In genomic region chr10:51257511-51258248, GRCh38 we compare ENCODE assay signal across 24 cellular contexts.
DNase-seq lines count a peak whose midpoint lies in the region; ATAC-seq and TF ChIP-seq lines count a peak whose summit lies in the region.
"Had no signal": no experiment of that assay in that cellular context is flagged by ENCODE, and none has a peak within 500 bp of the region (broad histone marks: within the 10 kb centered on the region; RNA-seq: fewer than 3 reads in every experiment).

No MANE protein-coding gene starts in this region.

- no peak overlapping the region for H3K27ac ChIP-seq in H9 (ENCODE audit: insufficient read length, low read depth, low read length)
- H3K27ac ChIP-seq in coronary artery = peak overlapping the region; percentile 52 to 80
- H3K27ac ChIP-seq in mesendoderm (ENCODE audit: low read depth, low read length) = no peak overlapping the region
- H3K27ac ChIP-seq in thoracic aorta = peak overlapping the region; percentile 64 to 66
- H3K27ac ChIP-seq: body of pancreas, colonic mucosa, HL-60, RWPE1 had no signal

- H3K36me3 ChIP-seq in mesendoderm (ENCODE audit: control insufficient read depth, insufficient read depth, low read length) (no peaks in the 10 kb centered on the region), thoracic aorta (no peaks in the 10 kb centered on the region)
- H3K36me3 ChIP-seq: colonic mucosa had no signal

- H2BK15ac ChIP-seq in H9 (ENCODE audit: low read depth, low read length) = no peak overlapping the region
- H2BK15ac ChIP-seq in mesendoderm (replicated peaks; ENCODE audit: low read depth) = peak overlapping the region; percentile 36

- H4K20me1 ChIP-seq in H9 (ENCODE audit: control insufficient read depth, insufficient read depth, insufficient read length) = no peaks in the 10 kb centered on the region

- no peak overlapping the region for H3K4me3 Mint-ChIP-seq in H9
- H3K4me3 Mint-ChIP-seq: activated B cell treated with CpG ODN at 0.5 μM for 24 hours; activated CD8-positive, alpha-beta T cell treated with anti-CD3 and anti-CD28 coated beads for 36 hours; activated naive CD4-positive, alpha-beta T cell treated with anti-CD3 and anti-CD28 coated beads for 36 hours; naive B cell; type B pancreatic cell had no signal

- H2BK120ac ChIP-seq in H9 (ENCODE audit: low read depth, low read length, poor library complexity, severe bottlenecking) = no peak overlapping the region
- H2BK120ac ChIP-seq in mesendoderm (ENCODE audit: low read depth, low read length) = no peak overlapping the region

- H2BK12ac ChIP-seq in H9 (ENCODE audit: insufficient read length, low read depth, low read length) = no peak overlapping the region

- no CpG with 5 or more reads among the region's 7 CpGs for WGBS in H9 (ENCODE audit: extremely low coverage, insufficient read length, low lambda C conversion rate)
- no CpG with 5 or more reads among the region's 7 CpGs for WGBS in mesendoderm (ENCODE audit: extremely low coverage, insufficient coverage, low lambda C conversion rate)

- DNase-seq in H9 (no peak), coronary artery (ENCODE audit: low spot score) (no peak), mesendoderm (peak; percentile 40), thoracic aorta (ENCODE audit: low spot score) (no peak), NCI-H2081 (lab: John Stamatoyannopoulos, UW) (no peak)
- DNase-seq: activated B cell treated with CpG ODN at 0.5 μM for 24 hours; activated CD8-positive, alpha-beta T cell treated with anti-CD3 and anti-CD28 coated beads for 36 hours; activated naive CD4-positive, alpha-beta T cell treated with anti-CD3 and anti-CD28 coated beads for 36 hours; activated T-cell treated with anti-CD3 and anti-CD28 coated beads, Interleukin-2, amount 50 U/mL, for 1 hour; body of pancreas; colonic mucosa; hypothalamus; naive B cell; NCI-H1436; NCI-H524 treated with DMSO at 0.1 percent for 48 hours; stimulated activated CD4-positive, alpha-beta T cell treated with anti-CD3 and anti-CD28 coated beads, Interleukin-2, amount 100 ng/mL, for 24 hours; stimulated activated naive CD4-positive, alpha-beta T cell had no signal

- no peak for TF ChIP-seq CTCF in H9 (conservative IDR thresholded peaks at IDR 0.05)
- TF ChIP-seq CTCF in coronary artery (IDR thresholded peaks at IDR 0.05) = no peak
- TF ChIP-seq CTCF in thoracic aorta (IDR thresholded peaks at IDR 0.05) = no peak

- H2AK5ac ChIP-seq in H9 (ENCODE audit: insufficient read length, low read length) = no peak overlapping the region
- H2AK5ac ChIP-seq in mesendoderm (ENCODE audit: low read length) = no peak overlapping the region

- no peak overlapping the region for H3T11ph ChIP-seq in H9 (ENCODE audit: low read length)

- peak; percentile 47 for ATAC-seq in thoracic aorta (ENCODE audit: insufficient number of reproducible peaks, low FRiP score, low read depth)
- ATAC-seq in GM19351 (IDR thresholded peaks at IDR 0.05; ENCODE audit: unreplicated experiment) = no peak
- no peak for ATAC-seq in activated CD4-positive, CD25-positive, alpha-beta regulatory T cell treated with anti-CD3 and anti-CD28 coated beads, Interleukin-2, amount 50 U/mL, for 24 hours
- ATAC-seq: activated CD8-positive, alpha-beta T cell treated with anti-CD3 and anti-CD28 coated beads for 36 hours; body of pancreas had no signal

- H3K56ac ChIP-seq in H9 (ENCODE audit: insufficient read length, low read depth, low read length) (no peak overlapping the region), mesendoderm (ENCODE audit: low read length) (peak overlapping the region; percentile 46)

- H3K79me1 ChIP-seq in H9 (ENCODE audit: insufficient read depth, low read depth, low read length, poor library complexity, severe bottlenecking) = no peaks in the 10 kb centered on the region
- H3K79me1 ChIP-seq in mesendoderm (ENCODE audit: low read length) = no peaks in the 10 kb centered on the region

- no peaks in the 10 kb centered on the region for H3K9me3 Mint-ChIP-seq in H9
- H3K9me3 Mint-ChIP-seq: activated B cell treated with CpG ODN at 0.5 μM for 24 hours; activated CD8-positive, alpha-beta T cell treated with anti-CD3 and anti-CD28 coated beads for 36 hours; activated naive CD4-positive, alpha-beta T cell treated with anti-CD3 and anti-CD28 coated beads for 36 hours; naive B cell; type B pancreatic cell had no signal

- no peak overlapping the region for H3K23ac ChIP-seq in H9 (ENCODE audit: insufficient read length, low read depth, low read length)
- H3K23ac ChIP-seq in mesendoderm (ENCODE audit: low read length) = no peak overlapping the region

- no peaks in the 10 kb centered on the region for H3K36me3 Mint-ChIP-seq in H9 (ENCODE audit: insufficient read depth in 1 of 3, low read depth in 3 of 3)
- H3K36me3 Mint-ChIP-seq: naive B cell, type B pancreatic cell had no signal

- no peak overlapping the region for H2BK5ac ChIP-seq in H9 (ENCODE audit: insufficient read length, low read length)
- H2BK5ac ChIP-seq in mesendoderm (ENCODE audit: low read length) = no peak overlapping the region

- peaks cover 32 to 38% of the 10 kb centered on the region in 2 experiments for H3K4me1 Mint-ChIP-seq in H9
- H3K4me1 Mint-ChIP-seq: activated B cell treated with CpG ODN at 0.5 μM for 24 hours, naive B cell had no signal

- H3K4me2 ChIP-seq in H9 (ENCODE audit: insufficient read depth, insufficient read length, low read length) = no peak overlapping the region
- no peak overlapping the region for H3K4me2 ChIP-seq in mesendoderm (ENCODE audit: low read length)

- H2AFZ ChIP-seq in H9 (ENCODE audit: low read length) = no peak overlapping the region

- H3K4me3 ChIP-seq in coronary artery (no peak overlapping the region), mesendoderm (ENCODE audit: low read length) (no peak overlapping the region), thoracic aorta (peak overlapping the region; percentile 12)
- H3K4me3 ChIP-seq: body of pancreas, colonic mucosa, skin epidermis had no signal

- H4K5ac ChIP-seq in H9 (ENCODE audit: insufficient read length, low read depth, low read length) (no peak overlapping the region), mesendoderm (ENCODE audit: low read length) (no peak overlapping the region)

- H3K18ac ChIP-seq in H9 (ENCODE audit: insufficient read length, low read depth, low read length) = no peak overlapping the region
- no peak overlapping the region for H3K18ac ChIP-seq in mesendoderm (ENCODE audit: low read length)

- H4K91ac ChIP-seq in H9 (ENCODE audit: insufficient read length, low read depth, low read length) = no peak overlapping the region

- H3K4ac ChIP-seq in H9 (ENCODE audit: low read depth, low read length) (no peak overlapping the region), mesendoderm (ENCODE audit: low read depth, low read length) (no peak overlapping the region)

- peaks cover 5% of the 10 kb centered on the region; the same call in 1 of the 2 replicates for H3K4me1 ChIP-seq in H9 (ENCODE audit: insufficient read depth, low read length)
- H3K4me1 ChIP-seq in mesendoderm (ENCODE audit: control insufficient read depth, low read depth, low read length) = peaks cover 3% of the 10 kb centered on the region
- peaks cover 8 to 75% of the 10 kb centered on the region in 2 donors for H3K4me1 ChIP-seq in thoracic aorta (ENCODE audit: control insufficient read depth in 1 of 2, low read depth in 2 of 2)
- H3K4me1 ChIP-seq: body of pancreas, colonic mucosa had no signal

- no peaks in the 10 kb centered on the region for H3K23me2 ChIP-seq in H9 (ENCODE audit: insufficient read length, low read depth, low read length, poor library complexity, severe bottlenecking)

- no peaks in the 10 kb centered on the region for H3K27me3 ChIP-seq in H9 (ENCODE audit: insufficient read depth, low read length)
- no peaks in the 10 kb centered on the region for H3K27me3 ChIP-seq in mesendoderm (ENCODE audit: insufficient read depth, low read length, poor library complexity)
- H3K27me3 ChIP-seq in thoracic aorta (replicated peaks; ENCODE audit: insufficient read depth) = no peaks in the 10 kb centered on the region
- H3K27me3 ChIP-seq: body of pancreas, colonic mucosa had no signal

- H3K14ac ChIP-seq in H9 (ENCODE audit: insufficient read depth, low read length) = no peak overlapping the region

- H3K9me3 ChIP-seq in H9 (ENCODE audit: control insufficient read depth, low read depth, low read length) (no peaks in the 10 kb centered on the region), thoracic aorta (no peaks in the 10 kb centered on the region)
- H3K9me3 ChIP-seq: body of pancreas, colonic mucosa had no signal

- H3K27me3 Mint-ChIP-seq in H9 (ENCODE audit: low read depth) = no peaks in the 10 kb centered on the region; the same call in 1 of the 2 replicates
- H3K27me3 Mint-ChIP-seq: activated B cell treated with CpG ODN at 0.5 μM for 24 hours; activated CD8-positive, alpha-beta T cell treated with anti-CD3 and anti-CD28 coated beads for 36 hours; naive B cell; progenitor cell of endocrine pancreas had no signal

- H3K79me2 ChIP-seq in H9 (ENCODE audit: insufficient read depth, low read length) (no peaks in the 10 kb centered on the region), mesendoderm (ENCODE audit: control insufficient read depth, insufficient read depth, low read length) (no peaks in the 10 kb centered on the region)

- peak overlapping the region in 2 of 3 experiments; percentile 9 to 38; a peak in 2 of 7 replicates for H3K27ac Mint-ChIP-seq in H9
- H3K27ac Mint-ChIP-seq: activated B cell treated with CpG ODN at 0.5 μM for 24 hours; activated CD8-positive, alpha-beta T cell treated with anti-CD3 and anti-CD28 coated beads for 36 hours; activated naive CD4-positive, alpha-beta T cell treated with anti-CD3 and anti-CD28 coated beads for 36 hours; naive B cell; progenitor cell of endocrine pancreas; type B pancreatic cell had no signal

- H2BK20ac ChIP-seq in H9 (ENCODE audit: low read depth, low read length, poor library complexity, severe bottlenecking) = no peak overlapping the region

- H4K8ac ChIP-seq in H9 (replicated peaks; ENCODE audit: insufficient read length, low read depth, low read length) (no peak overlapping the region), mesendoderm (ENCODE audit: low read depth, low read length) (no peak overlapping the region)

- no peak overlapping the region for H3K9ac ChIP-seq in H9 (ENCODE audit: extremely low read depth, insufficient read length, low read length)
- no peak overlapping the region for H3K9ac ChIP-seq in mesendoderm (ENCODE audit: low read length)

Comparison
In these comparisons a context has a peak if more than half of its experiments do, and no peak if none do; other contexts are left out.
1. H3K27ac ChIP-seq: peak in coronary artery (2 of 2) and thoracic aorta (2 of 2); none in H9 (single experiment) and mesendoderm (single experiment).